In genomic region chr3:165254812-165255211, GRCh38 we compare ENCODE assay signal across 8 cellular contexts. TPM values are rescaled to one million over a fixed set of nuclear protein-coding genes. Genes with fewer than 3 reads are reported as not detected.
DNase-seq lines count a peak whose midpoint lies in the region; ATAC-seq and TF ChIP-seq lines count a peak whose summit lies in the region.

No MANE protein-coding gene starts in this region.

- ATAC-seq in RWPE2 (ENCODE audit: low read depth): 0 out of 3 replicates have a peak, but pooled peaks have one; percentile 58
- no peak for ATAC-seq in HG03196 (IDR thresholded peaks at IDR 0.05; ENCODE audit: unreplicated experiment)
- ATAC-seq in GM18907 (IDR thresholded peaks at IDR 0.05; ENCODE audit: unreplicated experiment): no peak
- no peak for ATAC-seq in GM19023 (IDR thresholded peaks at IDR 0.05; ENCODE audit: unreplicated experiment)

- DNase-seq in COLO668 (lab: John Stamatoyannopoulos, UW; ENCODE audit: unreplicated experiment) (peak; percentile 3), KBM-7 (peak; percentile 7), RWPE2 (ENCODE audit: low spot score) (no peak), iPS-NIHi11 (ENCODE audit: low spot score) (peak; percentile 29), spleen (no peak)

- H3K4me1 ChIP-seq in RWPE2 (ENCODE audit: insufficient read depth, poor library complexity, severe bottlenecking) (peaks cover 3% of the 10 kb centered on the region), spleen (no peaks in the 10 kb centered on the region)

- H3K4me3 ChIP-seq in RWPE2 (ENCODE audit: severe bottlenecking): no peak overlapping the region
- H3K4me3 ChIP-seq in spleen: no peak overlapping the region

- TF ChIP-seq CTCF in RWPE2 (IDR thresholded peaks at IDR 0.05; ENCODE audit: poor library complexity, severe bottlenecking) (peak; percentile 31), spleen (IDR thresholded peaks at IDR 0.05 in 8 of 11, conservative IDR thresholded peaks at IDR 0.05 in 3 of 11) (no peak)

- in situ Hi-C loops in KBM-7 (cut with MboI; ENCODE audit: low pct_unique_long_range_greater_than_20kb, low sequenced_read_pairs): no loop called here

- H3K27me3 ChIP-seq in RWPE2 (ENCODE audit: insufficient read depth, poor library complexity, severe bottlenecking): no peaks in the 10 kb centered on the region
- no peaks in the 10 kb centered on the region for H3K27me3 ChIP-seq in spleen (replicated peaks in 1 of 7)

- WGBS in spleen, 5 donors: 19 to 40% (median 30%) methylated on average over 1 of the region's 1 CpG

- no peak for TF ChIP-seq POLR2A in spleen (IDR thresholded peaks at IDR 0.05)

- no peaks in the 10 kb centered on the region for H3K9me3 ChIP-seq in RWPE2 (ENCODE audit: severe bottlenecking)
- no peaks in the 10 kb centered on the region for H3K9me3 ChIP-seq in spleen

- H3K36me3 ChIP-seq in RWPE2 (ENCODE audit: low read depth) (no peaks in the 10 kb centered on the region), spleen (no peaks in the 10 kb centered on the region)

- H3K27ac ChIP-seq in RWPE2 (ENCODE audit: poor library complexity, severe bottlenecking) (no peak overlapping the region), spleen (no peak overlapping the region)

- intact Hi-C loops in spleen (cut with DNase I; ENCODE audit: low total_unique reads): no loop called here

RNA-seq across cellular contexts. Expression of gene SLITRK3, which starts 58.6 kb away (rescaled TPM):
- total RNA-seq in spleen: not detected
- polyA plus RNA-seq in spleen: not detected

Comparison
In these comparisons a context has a peak if more than half of its experiments do, and no peak if none do; other contexts are left out.
1. DNase-seq: peak in COLO668 (single experiment), KBM-7 (single experiment) and iPS-NIHi11 (single experiment); none in RWPE2 (single experiment) and spleen (single experiment).